In genomic region chr1:117008675-117009074, GRCh38 we compare ENCODE assay signal across 1 cellular context.
TF ChIP-seq lines count a peak whose summit lies in the region.

No MANE protein-coding gene starts in this region.

TF ChIP-seq in WTC11, 78 proteins besides CTCF, POLR2A, EP300 and RAD21 (continued from another document):
- no peak for TF ChIP-seq ZNF425 (CRISPR knock-in tag; conservative IDR thresholded peaks at IDR 0.05)
- no peak for TF ChIP-seq ZNF232 (CRISPR knock-in tag; IDR thresholded peaks at IDR 0.05)
- TF ChIP-seq, protein P1, sequence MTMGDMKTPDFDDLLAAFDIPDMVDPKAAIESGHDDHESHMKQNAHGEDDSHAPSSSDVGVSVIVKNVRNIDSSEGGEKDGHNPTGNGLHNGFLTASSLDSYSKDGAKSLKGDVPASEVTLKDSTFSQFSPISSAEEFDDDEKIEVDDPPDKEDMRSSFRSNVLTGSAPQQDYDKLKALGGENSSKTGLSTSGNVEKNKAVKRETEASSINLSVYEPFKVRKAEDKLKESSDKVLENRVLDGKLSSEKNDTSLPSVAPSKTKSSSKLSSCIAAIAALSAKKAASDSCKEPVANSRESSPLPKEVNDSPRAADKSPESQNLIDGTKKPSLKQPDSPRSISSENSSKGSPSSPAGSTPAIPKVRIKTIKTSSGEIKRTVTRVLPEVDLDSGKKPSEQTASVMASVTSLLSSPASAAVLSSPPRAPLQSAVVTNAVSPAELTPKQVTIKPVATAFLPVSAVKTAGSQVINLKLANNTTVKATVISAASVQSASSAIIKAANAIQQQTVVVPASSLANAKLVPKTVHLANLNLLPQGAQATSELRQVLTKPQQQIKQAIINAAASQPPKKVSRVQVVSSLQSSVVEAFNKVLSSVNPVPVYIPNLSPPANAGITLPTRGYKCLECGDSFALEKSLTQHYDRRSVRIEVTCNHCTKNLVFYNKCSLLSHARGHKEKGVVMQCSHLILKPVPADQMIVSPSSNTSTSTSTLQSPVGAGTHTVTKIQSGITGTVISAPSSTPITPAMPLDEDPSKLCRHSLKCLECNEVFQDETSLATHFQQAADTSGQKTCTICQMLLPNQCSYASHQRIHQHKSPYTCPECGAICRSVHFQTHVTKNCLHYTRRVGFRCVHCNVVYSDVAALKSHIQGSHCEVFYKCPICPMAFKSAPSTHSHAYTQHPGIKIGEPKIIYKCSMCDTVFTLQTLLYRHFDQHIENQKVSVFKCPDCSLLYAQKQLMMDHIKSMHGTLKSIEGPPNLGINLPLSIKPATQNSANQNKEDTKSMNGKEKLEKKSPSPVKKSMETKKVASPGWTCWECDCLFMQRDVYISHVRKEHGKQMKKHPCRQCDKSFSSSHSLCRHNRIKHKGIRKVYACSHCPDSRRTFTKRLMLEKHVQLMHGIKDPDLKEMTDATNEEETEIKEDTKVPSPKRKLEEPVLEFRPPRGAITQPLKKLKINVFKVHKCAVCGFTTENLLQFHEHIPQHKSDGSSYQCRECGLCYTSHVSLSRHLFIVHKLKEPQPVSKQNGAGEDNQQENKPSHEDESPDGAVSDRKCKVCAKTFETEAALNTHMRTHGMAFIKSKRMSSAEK (CRISPR knock-in tag; IDR thresholded peaks at IDR 0.05; ENCODE audit: borderline replicate concordance) = no peak
- no peak for TF ChIP-seq ZBTB21 (CRISPR knock-in tag; IDR thresholded peaks at IDR 0.05; ENCODE audit: borderline replicate concordance)
- no peak for TF ChIP-seq TEAD1 (CRISPR knock-in tag; IDR thresholded peaks at IDR 0.05)
- no peak for TF ChIP-seq GRHL2 (CRISPR knock-in tag; IDR thresholded peaks at IDR 0.05; ENCODE audit: insufficient replicate concordance, severe bottlenecking)
- TF ChIP-seq, protein P2, sequence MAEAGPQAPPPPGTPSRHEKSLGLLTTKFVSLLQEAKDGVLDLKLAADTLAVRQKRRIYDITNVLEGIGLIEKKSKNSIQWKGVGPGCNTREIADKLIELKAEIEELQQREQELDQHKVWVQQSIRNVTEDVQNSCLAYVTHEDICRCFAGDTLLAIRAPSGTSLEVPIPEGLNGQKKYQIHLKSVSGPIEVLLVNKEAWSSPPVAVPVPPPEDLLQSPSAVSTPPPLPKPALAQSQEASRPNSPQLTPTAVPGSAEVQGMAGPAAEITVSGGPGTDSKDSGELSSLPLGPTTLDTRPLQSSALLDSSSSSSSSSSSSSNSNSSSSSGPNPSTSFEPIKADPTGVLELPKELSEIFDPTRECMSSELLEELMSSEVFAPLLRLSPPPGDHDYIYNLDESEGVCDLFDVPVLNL (CRISPR knock-in tag; IDR thresholded peaks at IDR 0.05; ENCODE audit: borderline replicate concordance, low read depth) = no peak
- no peak for TF ChIP-seq ZNF281 (CRISPR knock-in tag; IDR thresholded peaks at IDR 0.05)
- TF ChIP-seq ZNF423 (CRISPR knock-in tag; IDR thresholded peaks at IDR 0.05) = no peak
- no peak for TF ChIP-seq ZNF317 (CRISPR knock-in tag; IDR thresholded peaks at IDR 0.05; ENCODE audit: borderline replicate concordance, low read depth)
- TF ChIP-seq EMX1 (CRISPR knock-in tag; IDR thresholded peaks at IDR 0.05) = no peak
TF ChIP-seq in WTC11: peak in this region for 0.
